8 cellular contexts compared by ENCODE assay signal in the genomic region with DNA sequence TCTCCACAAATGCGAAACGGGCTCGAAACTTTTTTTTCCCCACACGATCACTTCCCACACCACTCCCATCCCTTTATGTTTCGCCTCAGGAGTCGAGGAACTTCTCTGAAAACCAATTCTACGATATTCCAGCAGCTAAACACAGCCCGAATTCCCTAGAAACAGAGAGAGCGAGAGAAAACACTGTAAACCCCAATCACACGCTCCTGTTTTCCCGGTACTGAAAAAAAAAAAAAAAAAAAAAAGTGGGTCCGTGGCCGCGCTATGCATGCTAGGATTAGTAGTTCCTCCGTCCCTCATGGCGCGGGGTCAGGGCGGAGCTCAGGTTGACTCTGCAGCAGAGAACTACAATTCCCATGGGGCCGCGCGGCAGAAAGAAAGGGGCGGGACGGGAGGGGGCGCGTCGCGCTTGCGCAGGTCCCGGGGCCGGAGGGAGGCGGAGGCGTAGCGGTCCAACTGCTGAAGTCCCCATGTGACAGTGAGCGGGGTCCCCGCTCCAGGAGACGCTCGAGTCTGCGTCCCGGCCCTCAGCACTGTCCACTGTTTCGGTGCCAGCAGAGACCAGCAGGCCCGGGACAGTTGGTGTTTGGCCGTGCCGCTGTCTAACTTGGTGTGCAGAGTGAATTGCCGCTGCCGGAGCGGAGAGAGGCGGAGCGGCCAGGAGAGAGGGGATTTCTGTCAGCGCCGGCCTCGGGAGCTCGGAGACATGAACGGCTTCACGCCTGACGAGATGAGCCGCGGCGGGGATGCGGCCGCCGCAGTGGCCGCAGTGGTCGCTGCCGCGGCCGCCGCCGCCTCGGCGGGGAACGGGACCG. TPM values are rescaled to one million over a fixed set of nuclear protein-coding genes. Genes with fewer than 3 reads are reported as not detected.
A peak's percentile ranks its signal among the peaks of the same experiment; 100 is the strongest.
DNase-seq lines count a peak whose midpoint lies in the region; ATAC-seq, FAIRE-seq and TF ChIP-seq lines count a peak whose summit lies in the region.

TSS of gene SAP30 (plus strand) at position 478 of the 815 bp plus-strand sequence. CDS start at position 707, 229 bp downstream.

- H3K4me1 Mint-ChIP-seq in natural killer cell: peaks cover 21 to 26% of the 10 kb centered on the region in 2 donors

- H3K9me3 Mint-ChIP-seq in natural killer cell: no peaks in the 10 kb centered on the region

- peak within 1 kb of the TSS; percentile 98 for H3K9ac ChIP-seq in Loucy (ENCODE audit: low read depth, low read length, poor library complexity, severe bottlenecking)

- H3K27me3 ChIP-seq in Loucy (ENCODE audit: insufficient read depth, low read length, poor library complexity, severe bottlenecking): no peaks in the 10 kb centered on the region

- peaks cover 51% of the 10 kb centered on the region for H3K4me1 ChIP-seq in Loucy (ENCODE audit: insufficient read depth, low read length, poor library complexity, severe bottlenecking)

- peaks cover 34% of the 10 kb centered on the region for H4K20me1 ChIP-seq in Loucy (ENCODE audit: insufficient read depth, low read length, poor library complexity, severe bottlenecking)

- no peak for FAIRE-seq in H54 (lab: Jason Lieb, UNC)

- H2AFZ ChIP-seq in Loucy (ENCODE audit: low read length): peak within 1 kb of the TSS; percentile 87

- TF ChIP-seq POLR2A in H54 (IDR thresholded peaks at IDR 0.05; ENCODE audit: low read depth, low read length): peak; percentile 99
- TF ChIP-seq POLR2A in Raji (IDR thresholded peaks at IDR 0.05; ENCODE audit: insufficient read depth, low read depth, low read length): peak; percentile 100

- H3K36me3 Mint-ChIP-seq in natural killer cell: no peaks in the 10 kb centered on the region

- no peaks in the 10 kb centered on the region for H3K27me3 Mint-ChIP-seq in natural killer cell (ENCODE audit: low read depth in 2 of 2)

- peaks cover 86% of the 10 kb centered on the region for H3K79me2 ChIP-seq in Loucy (ENCODE audit: insufficient read depth, low read length)

- H3K9me2 ChIP-seq in Loucy (replicated peaks; ENCODE audit: low read depth, low read length): no peaks in the 10 kb centered on the region

- intact Hi-C loops in natural killer cell (cut with micrococcal nuclease): no loop called here

- H3K36me3 ChIP-seq in Loucy (ENCODE audit: insufficient read depth, low read length): no peaks in the 10 kb centered on the region

- H3K4me2 ChIP-seq in Loucy (ENCODE audit: low read depth, low read length, poor library complexity, severe bottlenecking): peak within 1 kb of the TSS; percentile 94

- H3K27ac Mint-ChIP-seq in natural killer cell: peak within 1 kb of the TSS; percentile 92 to 94

- H3K4me3 ChIP-seq in Loucy (ENCODE audit: low read length, poor library complexity, severe bottlenecking): peak within 1 kb of the TSS; percentile 98

- H3F3A ChIP-seq in Loucy (ENCODE audit: low read depth): no peaks in the 10 kb centered on the region

- ATAC-seq in natural killer cell: peak; percentile 85 to 95 (median 88)

- no peak for TF ChIP-seq CTCF in Loucy (conservative IDR thresholded peaks at IDR 0.05; ENCODE audit: low read length)
- no peak for TF ChIP-seq CTCF in natural killer cell (IDR thresholded peaks at IDR 0.05)

- peak within 1 kb of the TSS; percentile 100 for H3K4me3 Mint-ChIP-seq in natural killer cell

- H3K9me3 ChIP-seq in Loucy (ENCODE audit: insufficient read depth, low read depth, low read length): no peaks in the 10 kb centered on the region

- peak; percentile 98 for DNase-seq in EL
- peak; percentile 56 for DNase-seq in H54 (ENCODE audit: insufficient read length, low spot score)
- peak; percentile 96 for DNase-seq in activated T-helper 9 cell treated with anti-CD3 and anti-CD28 coated beads, Interleukin-2, amount 50 U/mL, for 16 hours (ENCODE audit: low read depth)
- peak; percentile 98 for DNase-seq in fibroblast of peridontal ligament (ENCODE audit: extremely low read depth)
- DNase-seq in natural killer cell: peak; percentile 90
- peak; percentile 97 for DNase-seq in stimulated activated naive CD4-positive, alpha-beta T cell treated with Interleukin-2 at 50 U/mL for 16 hours (lab: John Stamatoyannopoulos, UW)

RNA-seq across cellular contexts. Expression of gene SAP30, which starts in this region (rescaled TPM):
- total RNA-seq in natural killer cell: 1 to 10 TPM; 2.6 to 9.1 (median 3.1) TPM

Comparison
In these comparisons a context has a peak if more than half of its experiments do, and no peak if none do; other contexts are left out.
1. Peak in every context shown above with its lines: DNase-seq, ATAC-seq and H3K4me3 ChIP-seq.